Comparison of ENCODE assay signal across 16 cellular contexts in genomic region chr9:127923771-127924170, GRCh38. TPM values are rescaled to one million over a fixed set of nuclear protein-coding genes. Genes with fewer than 3 reads are reported as not detected.
DNase-seq lines count a peak whose midpoint lies in the region; ATAC-seq, FAIRE-seq and TF ChIP-seq lines count a peak whose summit lies in the region.
"Had no signal": no experiment of that assay in that cellular context is flagged by ENCODE, and none has a peak within 500 bp of the region (broad histone marks: within the 10 kb centered on the region; RNA-seq: fewer than 3 reads in every experiment).

No MANE protein-coding gene starts in this region.

- in situ Hi-C loops in astrocyte of the spinal cord (cut with HindIII; ENCODE audit: low sequenced_read_pairs), result no loop called here

- H3K9me1 ChIP-seq in keratinocyte (ENCODE audit: control insufficient read depth, extremely low read depth, insufficient read depth, low read length), result no peaks in the 10 kb centered on the region

- intact Hi-C loops in lower lobe of right lung (cut with DNase I), result no loop called here

- dilution Hi-C loops in keratinocyte (cut with MboI; ENCODE audit: extremely low pct_ligation_motif_present, low sequenced_read_pairs), result no loop called here

- H3K79me2 ChIP-seq in keratinocyte (ENCODE audit: control insufficient read depth, insufficient read depth, low read length), result no peaks in the 10 kb centered on the region

- H3K27ac ChIP-seq in keratinocyte (ENCODE audit: control insufficient read depth, insufficient read depth, low read length), result no peak overlapping the region
- H3K27ac ChIP-seq in lower lobe of right lung, result no peak overlapping the region
- H3K27ac ChIP-seq: psoas muscle had no signal

- H2AFZ ChIP-seq in keratinocyte (ENCODE audit: control insufficient read depth, low read length), result no peak overlapping the region

- H3K4me1 ChIP-seq in keratinocyte (ENCODE audit: control insufficient read depth, extremely low read depth, insufficient read depth, low read length) (peaks cover 32% of the 10 kb centered on the region), lower lobe of right lung (peaks cover 51% of the 10 kb centered on the region)

- peak; percentile 36 for FAIRE-seq in keratinocyte (lab: Jason Lieb, UNC)

- H3K36me3 ChIP-seq in keratinocyte (ENCODE audit: control insufficient read depth in 2 of 2, extremely low read depth in 1 of 2, insufficient read depth in 2 of 2, low read length in 2 of 2) (no peaks in the 10 kb centered on the region), lower lobe of right lung (peaks cover 4% of the 10 kb centered on the region)

- TF ChIP-seq CTCF in astrocyte of the spinal cord (IDR thresholded peaks at IDR 0.05; ENCODE audit: low read depth, low read length) (no peak), keratinocyte (optimal IDR thresholded peaks at IDR 0.05 in 1 of 3, IDR thresholded peaks at IDR 0.05 in 1 of 3, conservative IDR thresholded peaks at IDR 0.05 in 1 of 3; ENCODE audit: extremely low read depth in 1 of 3, insufficient read depth in 2 of 3, low read length in 3 of 3) (no peak), lower lobe of right lung (IDR thresholded peaks at IDR 0.05) (no peak)

- no peak overlapping the region for H3K4me2 ChIP-seq in keratinocyte (ENCODE audit: control insufficient read depth, extremely low read depth, insufficient read depth, low read depth, low read length)

- H3K9me3 ChIP-seq in keratinocyte (ENCODE audit: control insufficient read depth, low read depth, low read length) (no peaks in the 10 kb centered on the region), lower lobe of right lung (no peaks in the 10 kb centered on the region)
- H3K9me3 ChIP-seq: psoas muscle had no signal

- H3K9ac ChIP-seq in keratinocyte (ENCODE audit: control insufficient read depth, extremely low read depth, insufficient read depth, low read length), result no peak overlapping the region

- no peak for ATAC-seq in lower lobe of right lung

- no peaks in the 10 kb centered on the region for H4K20me1 ChIP-seq in keratinocyte (ENCODE audit: control insufficient read depth, extremely low read depth, insufficient read depth, low read length)

- DNase-seq in AG08395 (ENCODE audit: low spot score) (peak; percentile 94), HS-5 (ENCODE audit: low read depth) (peak; percentile 96), astrocyte of the spinal cord (ENCODE audit: low read depth, low spot score) (peak; percentile 95), keratinocyte (ENCODE audit: low read depth, low spot score) (no peak), GDM1 (lab: John Stamatoyannopoulos, UW) (no peak), NCI-H128 (lab: John Stamatoyannopoulos, UW; ENCODE audit: unreplicated experiment) (no peak), lower lobe of right lung (no peak)
- no peak for DNase-seq in activated CD4-positive, alpha-beta T cell treated with anti-CD3 and anti-CD28 coated beads for 48 hours
- DNase-seq: activated naive CD8-positive, alpha-beta T cell treated with anti-CD3 and anti-CD28 coated beads, Interleukin-2, amount 10 ng/mL, durations not matched to agents 7 days and 5 days; hypothalamus; MV-4-11; psoas muscle; stimulated activated CD4-positive, alpha-beta T cell treated with anti-CD3 and anti-CD28 coated beads, Interleukin-4, amount 100 ng/mL, for 1 hour; stimulated activated naive CD4-positive, alpha-beta T cell treated with Interleukin-2 at 50 U/mL for 16 hours; T-helper 9 cell had no signal

- no peaks in the 10 kb centered on the region for H3K27me3 ChIP-seq in keratinocyte (ENCODE audit: control insufficient read depth, extremely low read depth, insufficient read depth, low read length)
- H3K27me3 ChIP-seq in lower lobe of right lung (ENCODE audit: low read depth), result peaks cover 15% of the 10 kb centered on the region

- H3K4me3 ChIP-seq in astrocyte of the spinal cord (ENCODE audit: low read depth, low read length) (no peak overlapping the region), keratinocyte (ENCODE audit: control insufficient read depth in 2 of 3, extremely low read depth in 1 of 3, insufficient read depth in 2 of 3, low read depth in 1 of 3, low read length in 3 of 3) (no peak overlapping the region), lower lobe of right lung (no peak overlapping the region)
- H3K4me3 ChIP-seq: psoas muscle had no signal

RNA-seq across cellular contexts. Expression of gene PIP5KL1, which starts 6.8 kb away (rescaled TPM):
- polyA plus RNA-seq in keratinocyte, result 2.4 to 5.2 TPM (median 4.4 TPM) in 3 replicates
- polyA plus RNA-seq in keratinocyte (2011; ENCODE audit: low read depth), result 2.0 TPM
- polyA plus RNA-seq in keratinocyte (2011; cell fraction: cytosol; rRNA removed), result 1.1 and 2.7 TPM in 2 replicates
- 9.0 and 9.9 TPM in 2 replicates for polyA plus RNA-seq in keratinocyte (2011; cell fraction: nucleus; rRNA removed)
- 3.0 and 4.5 TPM in 2 replicates for polyA plus RNA-seq in keratinocyte (2012; ENCODE audit: low replicate concordance)
- polyA minus RNA-seq in keratinocyte, result 0.76 to 2.2 TPM (median 0.83 TPM) in 3 replicates
- polyA minus RNA-seq in keratinocyte (2011; cell fraction: cytosol; rRNA and poly(A)+ RNA removed), result 4.4 TPM
- 3.0 and 3.1 TPM in 2 replicates for polyA minus RNA-seq in keratinocyte (2011; cell fraction: nucleus; rRNA and poly(A)+ RNA removed)
- 11.5 TPM for total RNA-seq in lower lobe of right lung

RNA-seq across cellular contexts. Expression of gene ST6GALNAC4, which starts 6.9 kb away (rescaled TPM):
- polyA plus RNA-seq in keratinocyte, result 5.8 to 10.8 TPM (median 8.9 TPM) in 3 replicates
- polyA plus RNA-seq in keratinocyte (2011; ENCODE audit: low read depth), result 2.5 TPM
- polyA plus RNA-seq in keratinocyte (2011; cell fraction: cytosol; rRNA removed), result 5.6 and 14.0 TPM in 2 replicates
- polyA plus RNA-seq in keratinocyte (2011; cell fraction: nucleus; rRNA removed), result 4.1 and 8.4 TPM in 2 replicates
- polyA plus RNA-seq in keratinocyte (2012; ENCODE audit: low replicate concordance), result 3.2 and 11.6 TPM in 2 replicates
- 9.4 to 13.1 TPM (median 11.6 TPM) in 3 replicates for polyA minus RNA-seq in keratinocyte
- polyA minus RNA-seq in keratinocyte (2011; cell fraction: cytosol; rRNA and poly(A)+ RNA removed), result 47.4 TPM
- 5.1 and 6.7 TPM in 2 replicates for polyA minus RNA-seq in keratinocyte (2011; cell fraction: nucleus; rRNA and poly(A)+ RNA removed)
- 45.6 TPM for total RNA-seq in lower lobe of right lung

RNA-seq across cellular contexts. Expression of gene DPM2, which starts 13.9 kb away (rescaled TPM):
- 31.1 to 35.4 TPM (median 34.7 TPM) in 3 replicates for polyA plus RNA-seq in keratinocyte
- polyA plus RNA-seq in keratinocyte (2011; ENCODE audit: low read depth), result 4.3 TPM
- 30.4 and 34.1 TPM in 2 replicates for polyA plus RNA-seq in keratinocyte (2011; cell fraction: cytosol; rRNA removed)
- polyA plus RNA-seq in keratinocyte (2011; cell fraction: nucleus; rRNA removed), result 31.3 and 35.3 TPM in 2 replicates
- 30.8 and 33.4 TPM in 2 replicates for polyA plus RNA-seq in keratinocyte (2012; ENCODE audit: low replicate concordance)
- polyA minus RNA-seq in keratinocyte, result 30.5 to 46.0 TPM (median 35.2 TPM) in 3 replicates
- polyA minus RNA-seq in keratinocyte (2011; cell fraction: cytosol; rRNA and poly(A)+ RNA removed), result 42.6 TPM
- 9.5 and 11.2 TPM in 2 replicates for polyA minus RNA-seq in keratinocyte (2011; cell fraction: nucleus; rRNA and poly(A)+ RNA removed)
- total RNA-seq in lower lobe of right lung, result 33.7 TPM

RNA-seq across cellular contexts. Expression of gene ST6GALNAC6, which starts 24.4 kb away (rescaled TPM):
- polyA plus RNA-seq in keratinocyte, result 20.1 to 55.8 TPM (median 21.1 TPM) in 3 replicates
- 4.2 TPM for polyA plus RNA-seq in keratinocyte (2011; ENCODE audit: low read depth)
- 27.9 and 43.7 TPM in 2 replicates for polyA plus RNA-seq in keratinocyte (2011; cell fraction: cytosol; rRNA removed)
- 35.1 and 46.6 TPM in 2 replicates for polyA plus RNA-seq in keratinocyte (2011; cell fraction: nucleus; rRNA removed)
- 20.0 and 24.9 TPM in 2 replicates for polyA plus RNA-seq in keratinocyte (2012; ENCODE audit: low replicate concordance)
- 40.2 to 78.3 TPM (median 46.2 TPM) in 3 replicates for polyA minus RNA-seq in keratinocyte
- 25.1 TPM for polyA minus RNA-seq in keratinocyte (2011; cell fraction: cytosol; rRNA and poly(A)+ RNA removed)
- polyA minus RNA-seq in keratinocyte (2011; cell fraction: nucleus; rRNA and poly(A)+ RNA removed), result 9.2 and 11.3 TPM in 2 replicates
- total RNA-seq in lower lobe of right lung, result 82.0 TPM

RNA-seq across cellular contexts. Expression of gene AK1, which starts 46.3 kb away (rescaled TPM):
- 40.2 to 53.8 TPM (median 46.5 TPM) in 3 replicates for polyA plus RNA-seq in keratinocyte
- polyA plus RNA-seq in keratinocyte (2011; ENCODE audit: low read depth), result 41.4 TPM
- 41.7 and 88.2 TPM in 2 replicates for polyA plus RNA-seq in keratinocyte (2011; cell fraction: cytosol; rRNA removed)
- 45.8 and 51.8 TPM in 2 replicates for polyA plus RNA-seq in keratinocyte (2011; cell fraction: nucleus; rRNA removed)
- 65.7 and 69.7 TPM in 2 replicates for polyA plus RNA-seq in keratinocyte (2012; ENCODE audit: low replicate concordance)
- 19.3 to 28.6 TPM (median 20.6 TPM) in 3 replicates for polyA minus RNA-seq in keratinocyte
- polyA minus RNA-seq in keratinocyte (2011; cell fraction: cytosol; rRNA and poly(A)+ RNA removed), result 20.1 TPM
- 3.7 and 4.8 TPM in 2 replicates for polyA minus RNA-seq in keratinocyte (2011; cell fraction: nucleus; rRNA and poly(A)+ RNA removed)
- total RNA-seq in lower lobe of right lung, result 185 TPM
- polyA plus RNA-seq: CD14-positive monocyte had no signal

Comparison
In these comparisons a context has a peak if more than half of its experiments do, and no peak if none do; other contexts are left out.
1. DNase-seq: peak in AG08395 (single experiment), HS-5 (single experiment) and astrocyte of the spinal cord (single experiment); none in keratinocyte (single experiment), GDM1 (single experiment), NCI-H128 (single experiment), lower lobe of right lung (single experiment) and activated CD4-positive, alpha-beta T cell treated with anti-CD3 and anti-CD28 coated beads for 48 hours (single experiment).